Comparison of ENCODE assay signal across 17 cellular contexts in genomic region chr21:36816556-36817130, GRCh38.
"Had no signal": no experiment of that assay in that cellular context is flagged by ENCODE, and none has a peak within 500 bp of the region (broad histone marks: within the 10 kb centered on the region; RNA-seq: fewer than 3 reads in every experiment).

No MANE protein-coding gene starts in this region.

- DNase-seq: activated CD4-positive, alpha-beta memory T cell treated with anti-CD3 and anti-CD28 coated beads for 36 hours; activated effector memory CD4-positive, alpha-beta T cell treated with anti-CD3 and anti-CD28 coated beads, Interleukin-2, amount 50 U/mL, for 16 hours; activated naive CD4-positive, alpha-beta T cell treated with anti-CD3 and anti-CD28 coated beads, Interleukin-2, amount 10 ng/mL, durations not matched to agents 7 days and 5 days; activated T-cell treated with anti-CD3 and anti-CD28 coated beads, Interleukin-2, amount 50 U/mL, for 72 hours; amygdala; cortex of kidney; foreskin keratinocyte; immature natural killer cell; natural killer cell; pancreas; sigmoid colon; stimulated activated CD4-positive, alpha-beta T cell treated with anti-CD3 and anti-CD28 coated beads, Interleukin-2, amount 100 ng/mL, for 48 hours; stimulated activated naive CD4-positive, alpha-beta T cell; T-helper 17 cell had no signal

- H3K4me3 ChIP-seq: lung, pancreas, sigmoid colon, thoracic aorta had no signal

- ATAC-seq: activated T-cell treated with anti-CD3 and anti-CD28 coated beads, Interleukin-2, amount 50 U/mL, for 72 hours; foreskin keratinocyte; left lobe of liver; natural killer cell; pancreas; T-helper 17 cell had no signal
